23 cellular contexts compared by ENCODE assay signal in the genomic region with DNA sequence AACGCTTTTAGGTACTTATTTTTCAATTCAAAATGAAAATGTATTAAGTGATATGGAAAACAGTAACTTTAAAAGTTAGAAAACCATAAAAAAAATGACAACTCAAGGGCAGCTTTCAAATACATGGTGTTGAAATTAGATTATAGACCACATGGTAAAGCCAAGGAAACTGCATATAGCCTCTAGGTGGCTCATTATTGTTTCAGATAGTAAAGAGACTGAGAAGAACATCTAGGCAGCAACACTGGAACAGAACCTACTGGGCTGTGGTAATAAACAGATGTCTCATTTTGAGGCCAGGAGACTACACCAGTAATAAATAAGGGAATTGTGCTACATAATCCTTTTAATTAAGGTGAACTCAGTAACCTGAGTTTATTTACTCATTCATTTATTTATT. TPM values are rescaled to one million over a fixed set of nuclear protein-coding genes. Genes with fewer than 3 reads are reported as not detected.
DNase-seq lines count a peak whose midpoint lies in the region; ATAC-seq and TF ChIP-seq lines count a peak whose summit lies in the region.
"Had no signal": no experiment of that assay in that cellular context is flagged by ENCODE, and none has a peak within 500 bp of the region (broad histone marks: within the 10 kb centered on the region; RNA-seq: fewer than 3 reads in every experiment).

No MANE protein-coding gene starts in this region.

- DNase-seq in DMS 273 (lab: John Stamatoyannopoulos, UW; ENCODE audit: unreplicated experiment), result peak; percentile 35
- DNase-seq in DMS 273 treated with DMSO at 0.1 percent for 48 hours (lab: John Stamatoyannopoulos, UW), result no peak
- peak; percentile 13 for DNase-seq in NB4 (ENCODE audit: low read depth)
- DNase-seq in WTC11 (ENCODE audit: low spot score), result no peak
- no peak for DNase-seq in retinal pigment epithelial cell (ENCODE audit: low read depth)
- DNase-seq in germinal center (ENCODE audit: low spot score), result no peak
- DNase-seq in kidney tubule cell (ENCODE audit: low spot score), result no peak
- DNase-seq: activated CD4-positive, alpha-beta T cell treated with anti-CD3 and anti-CD28 coated beads, Interleukin-2, amount 50 U/mL, for 1 hour; CD4-positive, alpha-beta memory T cell; left cardiac atrium; MG63; NCI-H2029; NCI-H510A; psoas muscle; SJCRH30; spleen; stimulated activated CD8-positive, alpha-beta memory T cell treated with anti-CD3 and anti-CD28 coated beads, Interleukin-4, amount 100 ng/mL, for 48 hours; substantia nigra had no signal

- peaks cover 25% of the 10 kb centered on the region for H3K9me3 Mint-ChIP-seq in WTC11

- ATAC-seq in WTC11, result peak; percentile 46; the same call in 1 of the 2 replicates
- ATAC-seq in HG02938 (IDR thresholded peaks at IDR 0.05; ENCODE audit: unreplicated experiment), result no peak
- ATAC-seq: GM23338, left cardiac atrium, psoas muscle had no signal

- H3K27me3 Mint-ChIP-seq in WTC11 (ENCODE audit: low read depth), result no peaks in the 10 kb centered on the region; the same call in 1 of the 2 replicates
- H3K27me3 Mint-ChIP-seq: CD4-positive, alpha-beta memory T cell had no signal

- H3K4me3 Mint-ChIP-seq in WTC11, result no peak overlapping the region
- H3K4me3 Mint-ChIP-seq: CD4-positive, alpha-beta memory T cell; GM23338; mesothelial cell of epicardium; neural crest cell had no signal

- no peaks in the 10 kb centered on the region for H3K4me1 Mint-ChIP-seq in WTC11
- H3K4me1 Mint-ChIP-seq: GM23338, mesothelial cell of epicardium, neural crest cell had no signal

- CTCF ChIA-PET in WTC11 (lab: Charles Lee), result interaction anchor here (1.5 kb wide), 1 partner anchor 14 kb away, joined by 4 read pairs; no protein-coding TSS in a partner anchor

- TF ChIP-seq CTCF in NB4 (IDR thresholded peaks at IDR 0.05; ENCODE audit: low read depth, low read length) (no peak), WTC11 (IDR thresholded peaks at IDR 0.05) (no peak), retinal pigment epithelial cell (conservative IDR thresholded peaks at IDR 0.05; ENCODE audit: low read depth, low read length) (peak; percentile 16)

- H3K27ac Mint-ChIP-seq in WTC11, result no peak overlapping the region
- H3K27ac Mint-ChIP-seq: GM23338, mesothelial cell of epicardium had no signal

- POLR2A ChIA-PET in WTC11 (lab: Charles Lee), result no interaction called here

- peaks cover 24% of the 10 kb centered on the region for H3K36me3 Mint-ChIP-seq in WTC11

- H3K4me3 ChIP-seq in NB4 (ENCODE audit: low read depth, low read length) (no peak overlapping the region), retinal pigment epithelial cell (ENCODE audit: low read length) (no peak overlapping the region)
- H3K4me3 ChIP-seq: ascending aorta, GM23338, MG63, psoas muscle, SJCRH30, spleen had no signal

- TF ChIP-seq POLR2A in NB4 (IDR thresholded peaks at IDR 0.05; ENCODE audit: extremely low read depth, insufficient read length), result no peak

TF ChIP-seq in WTC11, 78 proteins besides CTCF, POLR2A, EP300 and RAD21:
- TF ChIP-seq, protein P1, sequence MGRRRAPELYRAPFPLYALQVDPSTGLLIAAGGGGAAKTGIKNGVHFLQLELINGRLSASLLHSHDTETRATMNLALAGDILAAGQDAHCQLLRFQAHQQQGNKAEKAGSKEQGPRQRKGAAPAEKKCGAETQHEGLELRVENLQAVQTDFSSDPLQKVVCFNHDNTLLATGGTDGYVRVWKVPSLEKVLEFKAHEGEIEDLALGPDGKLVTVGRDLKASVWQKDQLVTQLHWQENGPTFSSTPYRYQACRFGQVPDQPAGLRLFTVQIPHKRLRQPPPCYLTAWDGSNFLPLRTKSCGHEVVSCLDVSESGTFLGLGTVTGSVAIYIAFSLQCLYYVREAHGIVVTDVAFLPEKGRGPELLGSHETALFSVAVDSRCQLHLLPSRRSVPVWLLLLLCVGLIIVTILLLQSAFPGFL (CRISPR knock-in tag; IDR thresholded peaks at IDR 0.05; ENCODE audit: borderline replicate concordance), result no peak
- TF ChIP-seq TP53 (CRISPR knock-in tag; IDR thresholded peaks at IDR 0.05) (no peak), ESRRA (CRISPR knock-in tag; IDR thresholded peaks at IDR 0.05; ENCODE audit: borderline replicate concordance) (no peak), ZNF671 (CRISPR knock-in tag; IDR thresholded peaks at IDR 0.05) (no peak), FOXK1 (CRISPR knock-in tag; IDR thresholded peaks at IDR 0.05) (no peak), NFE2L1 (CRISPR knock-in tag; IDR thresholded peaks at IDR 0.05) (no peak)
- TF ChIP-seq, protein P2, sequence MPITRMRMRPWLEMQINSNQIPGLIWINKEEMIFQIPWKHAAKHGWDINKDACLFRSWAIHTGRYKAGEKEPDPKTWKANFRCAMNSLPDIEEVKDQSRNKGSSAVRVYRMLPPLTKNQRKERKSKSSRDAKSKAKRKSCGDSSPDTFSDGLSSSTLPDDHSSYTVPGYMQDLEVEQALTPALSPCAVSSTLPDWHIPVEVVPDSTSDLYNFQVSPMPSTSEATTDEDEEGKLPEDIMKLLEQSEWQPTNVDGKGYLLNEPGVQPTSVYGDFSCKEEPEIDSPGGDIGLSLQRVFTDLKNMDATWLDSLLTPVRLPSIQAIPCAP (CRISPR knock-in tag; IDR thresholded peaks at IDR 0.05), result no peak

RNA-seq across cellular contexts. Expression of gene FBXO33, which starts 13.0 kb away (rescaled TPM):
- total RNA-seq in WTC11 (2021), result 7.8 to 9.6 TPM (median 8.4 TPM) in 3 replicates

Comparison
In these comparisons a context has a peak if more than half of its experiments do, and no peak if none do; other contexts are left out.
1. DNase-seq: peak in DMS 273 (single experiment) and NB4 (single experiment); none in DMS 273 treated with DMSO at 0.1 percent for 48 hours (single experiment), WTC11 (single experiment), retinal pigment epithelial cell (single experiment), germinal center (single experiment) and kidney tubule cell (single experiment).